ENCODE assay signal across 18 cellular contexts in the genomic region with DNA sequence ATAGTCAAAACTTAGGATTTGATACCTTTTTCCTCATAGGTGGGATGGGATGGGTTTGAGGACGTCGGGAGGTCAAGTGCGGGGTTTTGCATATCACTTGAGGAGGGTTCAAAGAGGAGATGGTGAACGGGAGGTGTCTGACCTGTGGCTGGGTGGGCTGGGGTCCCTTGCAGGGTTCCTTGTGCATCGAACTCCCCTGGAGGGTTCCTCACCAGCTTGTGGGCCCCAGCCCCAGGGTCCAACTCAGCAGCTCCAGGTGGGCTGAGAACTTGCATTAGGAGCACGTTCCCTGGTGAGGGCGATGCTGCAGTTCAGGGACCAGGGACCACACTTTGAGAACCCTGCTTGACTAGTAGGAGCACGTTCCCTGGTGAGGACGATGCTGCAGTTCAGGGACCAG. TPM values are rescaled to one million over a fixed set of nuclear protein-coding genes. Genes with fewer than 3 reads are reported as not detected.
A peak's percentile ranks its signal among the peaks of the same experiment; 100 is the strongest.
DNase-seq lines count a peak whose midpoint lies in the region; ATAC-seq, FAIRE-seq and TF ChIP-seq lines count a peak whose summit lies in the region.
"Had no signal": no experiment of that assay in that cellular context is flagged by ENCODE, and none has a peak within 500 bp of the region (broad histone marks: within the 10 kb centered on the region; RNA-seq: fewer than 3 reads in every experiment).

No MANE protein-coding gene starts in this region.

- BruUV-seq in HepG2 (replicated peaks; lab: Mats Ljungman, UMichigan) = no TSS peak

- FAIRE-seq in HepG2 (lab: Jason Lieb, UNC) = no peak
- FAIRE-seq in RCC 7860 (lab: Jason Lieb, UNC) = no peak
- FAIRE-seq: A549, D721Med had no signal

- POLR2A ChIA-PET in HepG2 (lab: Yijun Ruan, JAX) = no interaction called here
- POLR2A ChIA-PET in activated CD8-positive, alpha-beta T cell treated with anti-CD3 and anti-CD28 coated beads for 36 hours (lab: Charles Lee) = no interaction called here

- peaks cover 20% of the 10 kb centered on the region for H3K27me3 Mint-ChIP-seq in neural progenitor cell (ENCODE audit: insufficient read depth, low read depth)
- H3K27me3 Mint-ChIP-seq in activated CD8-positive, alpha-beta T cell treated with anti-CD3 and anti-CD28 coated beads for 36 hours = no peaks in the 10 kb centered on the region

- H3K4me1 ChIP-seq in right lobe of liver = no peaks in the 10 kb centered on the region
- no peaks in the 10 kb centered on the region for H3K4me1 ChIP-seq in HepG2 (ENCODE audit: insufficient read depth, low read length)
- H3K4me1 ChIP-seq in neural progenitor cell = peaks cover 8% of the 10 kb centered on the region
- H3K4me1 ChIP-seq: A549 had no signal

- H3K4me2 ChIP-seq in HepG2 (ENCODE audit: low read depth, low read length) (no peak overlapping the region), neural progenitor cell (no peak overlapping the region)
- H3K4me2 ChIP-seq: A549 had no signal

- DNase-seq in right lobe of liver (peak in 2 of 3 donors; percentile 22 to 43), HepG2 (ENCODE audit: low spot score) (no peak), coronary artery (ENCODE audit: low spot score) (peak; percentile 38), neural progenitor cell (ENCODE audit: low spot score) (no peak), ureter (ENCODE audit: low spot score) (peak; percentile 29), A172 (ENCODE audit: low spot score) (no peak), RCC 7860 (ENCODE audit: low spot score) (no peak)
- no peak for DNase-seq in activated CD8-positive, alpha-beta T cell treated with anti-CD3 and anti-CD28 coated beads for 36 hours
- DNase-seq: C1 segment of cervical spinal cord; CD8-positive, alpha-beta memory T cell; KG1; NCI-H1105 treated with DMSO at 0.1 percent for 48 hours; NCI-H510A; NCI-H748 treated with DMSO at 0.1 percent for 48 hours; OCI-M1; SIG-M5 had no signal

- H3K36me3 Mint-ChIP-seq in neural progenitor cell = no peaks in the 10 kb centered on the region
- peaks cover 2% of the 10 kb centered on the region for H3K36me3 Mint-ChIP-seq in activated CD8-positive, alpha-beta T cell treated with anti-CD3 and anti-CD28 coated beads for 36 hours (ENCODE audit: low read depth)
- H3K36me3 Mint-ChIP-seq: CD8-positive, alpha-beta memory T cell had no signal

- no peaks in the 10 kb centered on the region for H3K79me2 ChIP-seq in HepG2 (ENCODE audit: insufficient read depth, low read length)
- no peaks in the 10 kb centered on the region for H3K79me2 ChIP-seq in neural progenitor cell (ENCODE audit: low read depth)

- no peak for TF ChIP-seq POLR2A in right lobe of liver (IDR thresholded peaks at IDR 0.05)
- TF ChIP-seq POLR2A in HepG2 (IDR thresholded peaks at IDR 0.05; ENCODE audit: insufficient read depth in 1 of 2, low read depth in 2 of 2, low read length in 2 of 2) = no peak

- TF ChIP-seq CTCF in right lobe of liver (IDR thresholded peaks at IDR 0.05) (no peak), HepG2 (CRISPR knock-in tag; IDR thresholded peaks at IDR 0.05) (no peak), coronary artery (IDR thresholded peaks at IDR 0.05) (no peak), neural progenitor cell (IDR thresholded peaks at IDR 0.05) (no peak)
- TF ChIP-seq CTCF in activated CD8-positive, alpha-beta T cell treated with anti-CD3 and anti-CD28 coated beads for 36 hours (IDR thresholded peaks at IDR 0.05) = no peak

- no peak overlapping the region for H3K4me3 ChIP-seq in right lobe of liver
- no peak overlapping the region for H3K4me3 ChIP-seq in HepG2 (replicated peaks in 1 of 3; ENCODE audit: insufficient read depth in 1 of 3, low read depth in 2 of 3, low read length in 3 of 3)
- H3K4me3 ChIP-seq in coronary artery = no peak overlapping the region
- no peak overlapping the region for H3K4me3 ChIP-seq in neural progenitor cell
- H3K4me3 ChIP-seq: A549 had no signal

- intact Hi-C loops in right lobe of liver (cut with DNase I) (no loop called here), HepG2 (cut with micrococcal nuclease; ENCODE audit: unreplicated experiment) (no loop called here)
- intact Hi-C loops in activated CD8-positive, alpha-beta T cell treated with anti-CD3 and anti-CD28 coated beads for 36 hours (cut with micrococcal nuclease) = no loop called here

- CTCF ChIA-PET in HepG2 (lab: Yijun Ruan, JAX; ENCODE audit: low intra/inter-chr PET ratio, low total read pairs) = no interaction called here
- CTCF ChIA-PET in activated CD8-positive, alpha-beta T cell treated with anti-CD3 and anti-CD28 coated beads for 36 hours (lab: Charles Lee) = no interaction called here

- ATAC-seq in right lobe of liver (no peak), HepG2 (no peak)
- no peak for ATAC-seq in activated CD8-positive, alpha-beta T cell treated with anti-CD3 and anti-CD28 coated beads for 36 hours

- H3K4me1 Mint-ChIP-seq in neural progenitor cell = peaks cover 11% of the 10 kb centered on the region
- peaks cover 14% of the 10 kb centered on the region for H3K4me1 Mint-ChIP-seq in activated CD8-positive, alpha-beta T cell treated with anti-CD3 and anti-CD28 coated beads for 36 hours (ENCODE audit: low read depth)

- no peak overlapping the region for H3K27ac ChIP-seq in right lobe of liver
- H3K27ac ChIP-seq in HepG2 (ENCODE audit: extremely low read length, insufficient read depth, low read length) = no peak overlapping the region
- H3K27ac ChIP-seq in coronary artery = no peak overlapping the region
- H3K27ac ChIP-seq in neural progenitor cell = no peak overlapping the region
- H3K27ac ChIP-seq: A549 had no signal

- H4K20me1 ChIP-seq in HepG2 (ENCODE audit: insufficient read depth, low read length) (no peaks in the 10 kb centered on the region), neural progenitor cell (ENCODE audit: low read depth) (no peaks in the 10 kb centered on the region)

- no peaks in the 10 kb centered on the region for H3K36me3 ChIP-seq in right lobe of liver
- H3K36me3 ChIP-seq in HepG2 (replicated peaks in 1 of 2; ENCODE audit: control insufficient read depth in 1 of 2, insufficient read depth in 2 of 2, low read length in 2 of 2) = no peaks in the 10 kb centered on the region
- H3K36me3 ChIP-seq in neural progenitor cell = no peaks in the 10 kb centered on the region

- no peaks in the 10 kb centered on the region for H3K9me3 ChIP-seq in right lobe of liver
- no peaks in the 10 kb centered on the region for H3K9me3 ChIP-seq in HepG2 (ENCODE audit: low read length)
- H3K9me3 ChIP-seq in neural progenitor cell (ENCODE audit: low read depth) = no peaks in the 10 kb centered on the region
- H3K9me3 ChIP-seq: A549 had no signal

- H3K27ac Mint-ChIP-seq in neural progenitor cell = no peak overlapping the region
- H3K27ac Mint-ChIP-seq in activated CD8-positive, alpha-beta T cell treated with anti-CD3 and anti-CD28 coated beads for 36 hours = no peak overlapping the region

- H3K9me3 Mint-ChIP-seq in neural progenitor cell = peaks cover 17% of the 10 kb centered on the region
- no peaks in the 10 kb centered on the region for H3K9me3 Mint-ChIP-seq in activated CD8-positive, alpha-beta T cell treated with anti-CD3 and anti-CD28 coated beads for 36 hours

- no peaks in the 10 kb centered on the region for H3K27me3 ChIP-seq in right lobe of liver
- peaks cover 16 to 53% of the 10 kb centered on the region in 2 experiments for H3K27me3 ChIP-seq in HepG2 (ENCODE audit: control insufficient read depth in 1 of 2, insufficient read depth in 2 of 2, low read length in 2 of 2)
- H3K27me3 ChIP-seq in neural progenitor cell = peaks cover 14% of the 10 kb centered on the region

- H3K9ac ChIP-seq in HepG2 (ENCODE audit: insufficient read depth, low read depth, low read length) (no peak overlapping the region), neural progenitor cell (no peak overlapping the region)

- in situ Hi-C loops in HepG2 (cut with HindIII; ENCODE audit: extremely low pct_ligation_motif_present, low pct_unique_long_range_greater_than_20kb) = loop anchor here (5.0 kb wide), 2 partner anchors 51 to 106 kb away; no protein-coding TSS in a partner anchor

- TF ChIP-seq EP300 in HepG2 (IDR thresholded peaks at IDR 0.05; ENCODE audit: low read depth in 2 of 2, low read length in 2 of 2) (no peak), HepG2 (CRISPR knock-in tag; IDR thresholded peaks at IDR 0.05; ENCODE audit: borderline replicate concordance) (no peak)

- no peak overlapping the region for H2AFZ ChIP-seq in HepG2 (ENCODE audit: low read length)
- no peak overlapping the region for H2AFZ ChIP-seq in neural progenitor cell (replicated peaks)

- TF ChIP-seq RAD21 in HepG2 (CRISPR knock-in tag; IDR thresholded peaks at IDR 0.05) = no peak

- H3K4me3 Mint-ChIP-seq in neural progenitor cell = peak overlapping the region; percentile 27
- H3K4me3 Mint-ChIP-seq in activated CD8-positive, alpha-beta T cell treated with anti-CD3 and anti-CD28 coated beads for 36 hours = no peak overlapping the region

- no peaks in the 10 kb centered on the region for H3F3A ChIP-seq in neural progenitor cell (ENCODE audit: low read depth)

- 82% methylated on average over 5 of the region's 9 CpGs for WGBS in right lobe of liver (ENCODE audit: insufficient coverage, low coverage, low lambda C conversion rate, missing lambda C conversion rate)
- 29% methylated on average over 6 of the region's 9 CpGs for WGBS in HepG2 (ENCODE audit: low lambda C conversion rate)

RNA-seq across cellular contexts. Expression of a gene that starts 23.2 kb away (rescaled TPM):
- 1 to 10 TPM in 4 of 6 experiments, under 1 TPM in 2; 0.92 to 2.0 (median 1.2) TPM for total RNA-seq in right lobe of liver
- 0.07 TPM in 1 of 2 replicates, not detected in the other for total RNA-seq in HepG2 (2016; rRNA removed; fragmentation: Illumina TruSeq; extraction: Trizol)
- total RNA-seq in HepG2 (2016; cell fraction: cytosol; rRNA removed; fragmentation: Illumina TruSeq; extraction: Trizol; ENCODE audit: low read depth) = not detected in 2 replicates
- total RNA-seq in HepG2 (2016; cell fraction: insoluble cytoplasmic fraction; rRNA removed; fragmentation: Illumina TruSeq; extraction: Trizol) = 0.09 TPM in 1 of 2 replicates, not detected in the other
- total RNA-seq in HepG2 (2016; cell fraction: membrane; rRNA removed; fragmentation: Illumina TruSeq; extraction: Trizol) = 0.14 TPM in 1 of 2 replicates, not detected in the other
- not detected in 2 replicates for total RNA-seq in HepG2 (2016; cell fraction: nucleus; rRNA removed; fragmentation: Illumina TruSeq; extraction: Trizol)
- 0.09 and 0.20 TPM in 2 replicates for polyA plus RNA-seq in HepG2 (2011; rRNA removed)
- polyA plus RNA-seq in HepG2 (2011; cell fraction: cytosol; rRNA removed) = 0.05 and 0.06 TPM in 2 replicates
- 0.37 and 0.55 TPM in 2 replicates for polyA plus RNA-seq in HepG2 (2011; cell fraction: nucleus; rRNA removed)
- 0.27 and 0.31 TPM in 2 replicates for polyA plus RNA-seq in HepG2 (2012)
- polyA plus RNA-seq in HepG2 (2016; cell fraction: cytosol; fragmentation: Illumina TruSeq; extraction: Trizol; ENCODE audit: low read depth) = 0.08 TPM in 1 of 2 replicates, not detected in the other
- polyA plus RNA-seq in HepG2 (2016; cell fraction: insoluble cytoplasmic fraction; fragmentation: Illumina TruSeq; extraction: Trizol; ENCODE audit: low read depth) = 0.14 TPM in 1 of 2 replicates, not detected in the other
- 0.18 TPM in 1 of 2 replicates, not detected in the other for polyA plus RNA-seq in HepG2 (2016; cell fraction: membrane; fragmentation: Illumina TruSeq; extraction: Trizol; ENCODE audit: low read depth)
- 0.11 and 0.37 TPM in 2 replicates for polyA plus RNA-seq in HepG2 (2016; cell fraction: nucleus; fragmentation: Illumina TruSeq; extraction: Trizol; ENCODE audit: insufficient read depth, low read depth)
- 0.02 and 11.4 TPM in 2 replicates for polyA minus RNA-seq in HepG2 (2011; rRNA and poly(A)+ RNA removed; ENCODE audit: low replicate concordance)
- polyA minus RNA-seq in HepG2 (2011; cell fraction: cytosol; rRNA and poly(A)+ RNA removed) = 0.70 TPM in 1 of 2 replicates, not detected in the other
- 0.26 and 0.50 TPM in 2 replicates for polyA minus RNA-seq in HepG2 (2011; cell fraction: nucleus; rRNA and poly(A)+ RNA removed)
- 0.28 TPM in 1 of 2 replicates, not detected in the other for total RNA-seq in neural progenitor cell (ENCODE audit: low replicate concordance)
- 10.0 TPM for total RNA-seq in ureter
- total RNA-seq in activated CD8-positive, alpha-beta T cell treated with anti-CD3 and anti-CD28 coated beads for 36 hours = 1 to 10 TPM; 2.6 to 3.7 TPM
- 0.98 and 1.9 TPM in 2 replicates for total RNA-seq in A172 (2014; rRNA removed; shearing (Covaris generic))

RNA-seq across cellular contexts. Expression of a gene that starts 37.4 kb away (rescaled TPM):
- total RNA-seq in right lobe of liver (10 to 100 TPM in 4 of 6 experiments, 1 to 10 TPM in 2; 6.9 to 15.4 (median 13.1) TPM), HepG2 (2016; rRNA removed; fragmentation: Illumina TruSeq; extraction: Trizol) (13.1 and 20.1 TPM in 2 replicates), neural progenitor cell (ENCODE audit: low replicate concordance) (7.5 and 17.9 TPM in 2 replicates), ureter (20.2 TPM)
- total RNA-seq in HepG2 (2016; cell fraction: cytosol; rRNA removed; fragmentation: Illumina TruSeq; extraction: Trizol; ENCODE audit: low read depth) = 16.2 and 18.7 TPM in 2 replicates
- total RNA-seq in HepG2 (2016; cell fraction: insoluble cytoplasmic fraction; rRNA removed; fragmentation: Illumina TruSeq; extraction: Trizol) = 11.7 and 23.2 TPM in 2 replicates
- 22.7 and 31.0 TPM in 2 replicates for total RNA-seq in HepG2 (2016; cell fraction: membrane; rRNA removed; fragmentation: Illumina TruSeq; extraction: Trizol)
- 15.4 and 16.3 TPM in 2 replicates for total RNA-seq in HepG2 (2016; cell fraction: nucleus; rRNA removed; fragmentation: Illumina TruSeq; extraction: Trizol)
- polyA plus RNA-seq in HepG2 (2011; rRNA removed) = 8.0 and 13.1 TPM in 2 replicates
- polyA plus RNA-seq in HepG2 (2011; cell fraction: cytosol; rRNA removed) = 6.8 and 14.6 TPM in 2 replicates
- polyA plus RNA-seq in HepG2 (2011; cell fraction: nucleus; rRNA removed) = 84.7 and 108 TPM in 2 replicates
- polyA plus RNA-seq in HepG2 (2012) = 7.4 and 9.9 TPM in 2 replicates
- polyA plus RNA-seq in HepG2 (2016; cell fraction: cytosol; fragmentation: Illumina TruSeq; extraction: Trizol; ENCODE audit: low read depth) = 17.7 and 23.4 TPM in 2 replicates
- polyA plus RNA-seq in HepG2 (2016; cell fraction: insoluble cytoplasmic fraction; fragmentation: Illumina TruSeq; extraction: Trizol; ENCODE audit: low read depth) = 12.0 and 13.3 TPM in 2 replicates
- 19.5 and 21.9 TPM in 2 replicates for polyA plus RNA-seq in HepG2 (2016; cell fraction: membrane; fragmentation: Illumina TruSeq; extraction: Trizol; ENCODE audit: low read depth)
- polyA plus RNA-seq in HepG2 (2016; cell fraction: nucleus; fragmentation: Illumina TruSeq; extraction: Trizol; ENCODE audit: insufficient read depth, low read depth) = 26.7 and 31.2 TPM in 2 replicates
- 3.6 and 9.9 TPM in 2 replicates for polyA minus RNA-seq in HepG2 (2011; rRNA and poly(A)+ RNA removed; ENCODE audit: low replicate concordance)
- polyA minus RNA-seq in HepG2 (2011; cell fraction: cytosol; rRNA and poly(A)+ RNA removed) = 3.6 and 4.5 TPM in 2 replicates
- 13.3 and 17.1 TPM in 2 replicates for polyA minus RNA-seq in HepG2 (2011; cell fraction: nucleus; rRNA and poly(A)+ RNA removed)
- total RNA-seq in activated CD8-positive, alpha-beta T cell treated with anti-CD3 and anti-CD28 coated beads for 36 hours = 10 to 100 TPM; 17.2 TPM
- 26.3 and 27.8 TPM in 2 replicates for total RNA-seq in A172 (2014; rRNA removed; shearing (Covaris generic))

Comparison
In these comparisons a context has a peak if more than half of its experiments do, and no peak if none do; other contexts are left out.
1. DNase-seq: peak in right lobe of liver (2 of 3), coronary artery (single experiment) and ureter (single experiment); none in HepG2 (single experiment), neural progenitor cell (single experiment), activated CD8-positive, alpha-beta T cell treated with anti-CD3 and anti-CD28 coated beads for 36 hours (single experiment), A172 (single experiment) and RCC 7860 (single experiment).